Comparison of ENCODE assay signal across 8 cellular contexts in the genomic region with DNA sequence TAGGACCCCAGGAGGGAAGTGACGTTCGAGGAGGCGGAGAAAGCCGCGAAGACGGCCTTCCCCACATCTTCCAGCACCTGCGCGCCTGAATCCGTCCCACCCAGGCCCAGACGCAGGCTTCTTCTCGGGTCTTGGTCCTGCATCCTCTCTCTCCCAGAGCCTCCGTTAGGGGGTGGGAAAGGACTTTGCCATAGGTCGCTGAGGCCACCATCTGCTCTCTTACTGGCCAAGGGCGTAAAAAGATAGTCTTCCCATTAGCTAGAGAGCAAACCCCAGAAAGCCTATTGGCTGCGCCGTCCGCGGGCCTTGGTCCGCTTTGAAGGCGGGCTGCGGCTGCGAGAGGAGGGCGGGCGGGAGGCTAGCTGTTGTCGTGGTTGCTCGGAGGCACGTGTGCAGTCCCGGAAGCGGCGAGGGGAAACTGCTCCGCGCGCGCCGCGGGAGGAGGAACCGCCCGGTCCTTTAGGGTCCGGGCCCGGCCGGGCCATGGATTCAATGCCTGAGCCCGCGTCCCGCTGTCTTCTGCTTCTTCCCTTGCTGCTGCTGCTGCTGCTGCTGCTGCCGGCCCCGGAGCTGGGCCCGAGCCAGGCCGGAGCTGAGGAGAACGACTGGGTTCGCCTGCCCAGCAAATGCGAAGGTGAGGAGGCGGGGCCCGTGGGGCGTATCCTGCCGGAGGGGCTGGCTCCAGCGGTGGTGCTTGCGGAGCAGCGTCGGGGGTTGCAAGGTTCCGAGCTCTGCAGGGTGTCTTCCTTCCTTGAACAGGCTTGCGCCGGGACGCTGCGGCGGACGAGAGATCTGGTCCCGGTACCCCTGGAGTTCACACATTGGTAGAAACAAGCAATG. TPM values are rescaled to one million over a fixed set of nuclear protein-coding genes. Genes with fewer than 3 reads are reported as not detected.
A peak's percentile ranks its signal among the peaks of the same experiment; 100 is the strongest.
DNase-seq lines count a peak whose midpoint lies in the region; ATAC-seq, FAIRE-seq and TF ChIP-seq lines count a peak whose summit lies in the region.

A gene (plus strand): TSS at position 393 of the 840 bp plus-strand sequence. CDS start 91 bp downstream, at position 484.

- H4K8ac ChIP-seq in H1 (ENCODE audit: extremely low read depth, insufficient read depth, low read length), result peak within 1 kb of the TSS; percentile 87; the same call in 1 of the 2 replicates
- peak within 1 kb of the TSS; percentile 80 for H4K8ac ChIP-seq in mesenchymal stem cell (ENCODE audit: low read length)

- H3K14ac ChIP-seq in H1 (ENCODE audit: insufficient read length) (no peak within 1 kb of the TSS), mesenchymal stem cell (ENCODE audit: low read length in 2 of 2) (peak within 1 kb of the TSS in 1 of 2 experiments; percentile 79)

- POLR2A ChIA-PET in H1 (lab: Charles Lee; ENCODE audit: partially characterized antibody), result interaction anchor here (0.5 to 6.7 kb wide), 39 partner anchors 9 to 463 kb away, joined by 3 to 81 read pairs (median 4); a partner anchor contains a TSS

- 0 out of 2 replicates have a peak within 1 kb of the TSS, but pooled peaks have one; percentile 4 for H2AFZ ChIP-seq in H1 (ENCODE audit: low read length)
- H2AFZ ChIP-seq in mesenchymal stem cell (ENCODE audit: low read depth, low read length), result peak within 1 kb of the TSS; percentile 92

- H4K5ac ChIP-seq in H1 (ENCODE audit: insufficient read length, low read depth, low read length), result peak within 1 kb of the TSS; percentile 67

- H3K4me1 ChIP-seq in H1 (replicated peaks in 1 of 4; ENCODE audit: control insufficient read depth in 3 of 4, insufficient read depth in 4 of 4, low read length in 3 of 4) (peaks cover 0 to 10% (median 3%) of the 10 kb centered on the region in 4 experiments; a peak in 4 of 7 replicates), mesenchymal stem cell (ENCODE audit: control insufficient read depth, insufficient read depth, low read depth, low read length) (peaks cover 14% of the 10 kb centered on the region)

- H3K79me2 ChIP-seq in H1 (ENCODE audit: control insufficient read depth in 1 of 2, insufficient read depth in 2 of 2, low read length in 2 of 2), result peaks cover 0 to 40% of the 10 kb centered on the region in 2 experiments; a peak in 3 of 4 replicates

- H3K18ac ChIP-seq in H1 (ENCODE audit: extremely low read depth, low read length) (peak within 1 kb of the TSS; percentile 84), mesenchymal stem cell (ENCODE audit: low read depth in 1 of 2, low read length in 2 of 2) (peak within 1 kb of the TSS; percentile 93 to 98)

- TF ChIP-seq RAD21 in H1 (IDR thresholded peaks at IDR 0.05 in 1 of 2, conservative IDR thresholded peaks at IDR 0.05 in 1 of 2; ENCODE audit: low read depth in 2 of 2, low read length in 2 of 2), result no peak; a peak in 1 of 4 replicates

- H3K23me2 ChIP-seq in H1 (ENCODE audit: low read depth, low read length), result peaks cover 8% of the 10 kb centered on the region

- peak within 1 kb of the TSS; percentile 46 for H4K91ac ChIP-seq in H1 (replicated peaks; ENCODE audit: insufficient read length, low read length)
- peak within 1 kb of the TSS; percentile 77 for H4K91ac ChIP-seq in mesenchymal stem cell (ENCODE audit: low read length)

- H2BK20ac ChIP-seq in H1 (ENCODE audit: low read length), result no peak within 1 kb of the TSS

- TF ChIP-seq CTCF in H1 (IDR thresholded peaks at IDR 0.05; ENCODE audit: control extremely low read depth in 1 of 3, insufficient read depth in 1 of 3, low read depth in 1 of 3, low read length in 3 of 3), result no peak; a peak in 1 of 4 replicates

- H3K56ac ChIP-seq in H1 (replicated peaks; ENCODE audit: insufficient read length, low read depth, low read length), result peak within 1 kb of the TSS; percentile 88

- H3K9ac ChIP-seq in H1 (replicated peaks in 1 of 4; ENCODE audit: extremely low read depth in 1 of 4, low read depth in 3 of 4, low read length in 3 of 4) (peak within 1 kb of the TSS; percentile 73 to 87 (median 82)), mesenchymal stem cell (ENCODE audit: low read length) (peak within 1 kb of the TSS; percentile 95)

- H2BK5ac ChIP-seq in H1 (ENCODE audit: low read depth, low read length), result peak within 1 kb of the TSS; percentile 96
- H2BK5ac ChIP-seq in mesenchymal stem cell (ENCODE audit: low read depth, low read length, poor library complexity, severe bottlenecking), result peak within 1 kb of the TSS; percentile 91

- peak within 1 kb of the TSS; percentile 76 for H3K27ac ChIP-seq in H1 (ENCODE audit: low read depth, low read length)
- peak within 1 kb of the TSS; percentile 91 for H3K27ac ChIP-seq in mesenchymal stem cell (ENCODE audit: low read length, poor library complexity, severe bottlenecking)

- FAIRE-seq in HTR-8/SVneo (lab: Jason Lieb, UNC), result peak; percentile 90
- peak; percentile 70 for FAIRE-seq in H1 (lab: Jason Lieb, UNC)

- H3K4me3 ChIP-seq in H1 (ENCODE audit: extremely low read depth in 1 of 4, insufficient read depth in 2 of 4, low read depth in 3 of 4, low read length in 4 of 4) (peak within 1 kb of the TSS; percentile 61 to 82 (median 75)), mesenchymal stem cell (ENCODE audit: insufficient read depth in 1 of 2, low read depth in 1 of 2, low read length in 2 of 2) (peak within 1 kb of the TSS; percentile 79 to 93)

- H2AK5ac ChIP-seq in H1 (ENCODE audit: low read depth, low read length), result peak within 1 kb of the TSS; percentile 33; the same call in 1 of the 2 replicates
- H2AK5ac ChIP-seq in mesenchymal stem cell (ENCODE audit: low read length, severe bottlenecking), result peak within 1 kb of the TSS; percentile 44

- 0 out of 2 replicates have a peak within 1 kb of the TSS, but pooled peaks have one; percentile 5 for H2BK15ac ChIP-seq in H1 (ENCODE audit: low read length)
- peak within 1 kb of the TSS; percentile 84 for H2BK15ac ChIP-seq in mesenchymal stem cell (ENCODE audit: low read depth, poor library complexity, severe bottlenecking)

- DNase-seq in COLO829 (ENCODE audit: low spot score), result peak; percentile 95
- DNase-seq in HTR-8/SVneo (ENCODE audit: insufficient read length, low spot score), result peak; percentile 96
- DNase-seq in NOMO-1 treated with dmso at 0.1 percent for 144 hours (lab: John Stamatoyannopoulos, UW; ENCODE audit: unreplicated experiment), result peak; percentile 97
- DNase-seq in activated CD8-positive, alpha-beta memory T cell treated with anti-CD3 and anti-CD28 coated beads for 48 hours (ENCODE audit: low read depth in 2 of 3, low spot score in 2 of 3), result peak; percentile 69 to 94 (median 75)
- DNase-seq in H1 (ENCODE audit: low read depth in 1 of 2, low spot score in 2 of 2), result peak; percentile 91 to 95
- peak; percentile 99 for DNase-seq in mesenchymal stem cell
- DNase-seq in stimulated activated CD8-positive, alpha-beta memory T cell treated with anti-CD3 and anti-CD28 coated beads, Interleukin-12 subunit alpha, Interleukin-12 subunit beta, amount 100 ng/mL, for 4 hours (ENCODE audit: low read depth), result peak; percentile 82

- peak within 1 kb of the TSS; percentile 97 for H3K4ac ChIP-seq in H1 (replicated peaks; ENCODE audit: insufficient read length, low read depth, low read length)
- H3K4ac ChIP-seq in mesenchymal stem cell (ENCODE audit: low read depth in 1 of 2, low read length in 2 of 2), result peak within 1 kb of the TSS in 1 of 2 experiments; percentile 93

- peak within 1 kb of the TSS; percentile 26 for H2BK120ac ChIP-seq in H1 (replicated peaks; ENCODE audit: low read depth, low read length)
- peak within 1 kb of the TSS; percentile 89 for H2BK120ac ChIP-seq in mesenchymal stem cell (ENCODE audit: low read depth, low read length)

- H3K9me3 ChIP-seq in H1 (ENCODE audit: insufficient read depth in 2 of 2, low read depth in 1 of 2, low read length in 1 of 2), result no peaks in the 10 kb centered on the region
- H3K9me3 ChIP-seq in mesenchymal stem cell (ENCODE audit: control insufficient read depth, low read length), result no peaks in the 10 kb centered on the region

- peak; percentile 56 to 73 for TF ChIP-seq POLR2A in H1 (IDR thresholded peaks at IDR 0.05; ENCODE audit: control extremely low read depth in 1 of 2, low read depth in 2 of 2, low read length in 2 of 2)

- 1% methylated on average over 34 of the region's 67 CpGs; no CpG with 5 or more reads in 1 of the 2 experiments for WGBS in H1 (ENCODE audit: extremely low coverage in 1 of 2, insufficient coverage in 1 of 2, insufficient read length in 1 of 2, insufficient replicate concordance in 2 of 2, low coverage in 1 of 2, low lambda C conversion rate in 2 of 2, missing lambda C conversion rate in 1 of 2), 2 experiments
- under 1% methylated on average over 64 of the region's 67 CpGs for WGBS in mesenchymal stem cell

- H3K36me3 ChIP-seq in H1 (ENCODE audit: control insufficient read depth in 2 of 4, insufficient read depth in 4 of 4, low read length in 3 of 4), result peaks cover 0 to 12% (median 4%) of the 10 kb centered on the region in 4 experiments; a peak in 7 of 8 replicates
- H3K36me3 ChIP-seq in mesenchymal stem cell (ENCODE audit: control insufficient read depth in 1 of 2, insufficient read depth in 2 of 2, low read depth in 1 of 2, low read length in 2 of 2), result peaks cover 6 to 21% of the 10 kb centered on the region in 2 experiments

- H3K79me1 ChIP-seq in H1 (ENCODE audit: low read depth, low read length) (peaks cover 11% of the 10 kb centered on the region; the same call in 1 of the 2 replicates), mesenchymal stem cell (replicated peaks; ENCODE audit: low read length, poor library complexity, severe bottlenecking) (peaks cover 6% of the 10 kb centered on the region)

- CTCF ChIA-PET in H1 (lab: Charles Lee; ENCODE audit: partially characterized antibody), result interaction anchor here (1.0 to 2.9 kb wide), 8 partner anchors 17 to 84 kb away, joined by 3 to 21 read pairs (median 6); a partner anchor contains a TSS

- no peak for TF ChIP-seq EP300 in H1 (IDR thresholded peaks at IDR 0.05; ENCODE audit: borderline replicate concordance in 1 of 2, low read depth in 2 of 2, low read length in 2 of 2)

- H3K4me2 ChIP-seq in H1 (ENCODE audit: insufficient read depth in 1 of 2, low read depth in 2 of 2, low read length in 2 of 2) (peak within 1 kb of the TSS; percentile 78 to 98), mesenchymal stem cell (ENCODE audit: low read length, poor library complexity, severe bottlenecking) (peak within 1 kb of the TSS; percentile 83)

- H4K20me1 ChIP-seq in H1 (replicated peaks in 1 of 2; ENCODE audit: control insufficient read depth in 1 of 2, insufficient read depth in 2 of 2, low read length in 2 of 2), result peaks cover 0 to 3% of the 10 kb centered on the region in 2 experiments

- H2BK12ac ChIP-seq in H1 (ENCODE audit: low read depth, low read length), result peak within 1 kb of the TSS; percentile 33; the same call in 1 of the 2 replicates
- H2BK12ac ChIP-seq in mesenchymal stem cell (ENCODE audit: low read length in 2 of 2), result peak within 1 kb of the TSS in 1 of 2 experiments; percentile 66

- H3K23ac ChIP-seq in H1 (ENCODE audit: insufficient read length), result no peak within 1 kb of the TSS
- H3K23ac ChIP-seq in mesenchymal stem cell (ENCODE audit: low read length in 2 of 2), result no peak within 1 kb of the TSS

- H3K27me3 ChIP-seq in H1 (replicated peaks in 1 of 4; ENCODE audit: control insufficient read depth in 3 of 4, extremely low read depth in 1 of 4, insufficient read depth in 3 of 4, low read length in 3 of 4) (no peaks in the 10 kb centered on the region), mesenchymal stem cell (ENCODE audit: control insufficient read depth in 1 of 2, insufficient read depth in 1 of 2, low read length in 2 of 2) (no peaks in the 10 kb centered on the region)

- peak; percentile 66 for ATAC-seq in GM21367 (IDR thresholded peaks at IDR 0.05; ENCODE audit: unreplicated experiment)

RNA-seq across cellular contexts. Expression of the gene that starts here (rescaled TPM):
- 64.5 and 67.9 TPM in 2 replicates for total RNA-seq in H1 (2021; fragmentation: NEBNext Ultra II Directional; extraction: Animal tissue kit (Norgen Biotek cat#: 25700))
- 49.6 and 64.1 TPM in 2 replicates for polyA plus RNA-seq in H1 (2011; rRNA removed)
- polyA plus RNA-seq in H1 (2011; cell fraction: cytosol; rRNA removed), result 60.8 TPM
- 51.3 TPM for polyA plus RNA-seq in H1 (2011; cell fraction: nucleus; rRNA removed)
- 61.8 to 73.0 TPM (median 65.9 TPM) in 4 replicates for polyA plus RNA-seq in H1 (2012, experiment 1 of 2)
- polyA plus RNA-seq in H1 (2012, experiment 2 of 2), result 69.9 TPM
- polyA plus RNA-seq in H1 (2013, experiment 1 of 2), result 65.9 TPM
- polyA plus RNA-seq in H1 (2013, experiment 2 of 2), result 80.1 TPM
- polyA minus RNA-seq in H1 (2011; rRNA and poly(A)+ RNA removed), result 26.1 and 34.2 TPM in 2 replicates
- 27.1 TPM for polyA minus RNA-seq in H1 (2011; cell fraction: cytosol; rRNA and poly(A)+ RNA removed)
- polyA minus RNA-seq in H1 (2011; cell fraction: nucleus; rRNA and poly(A)+ RNA removed), result 16.9 TPM
- polyA plus RNA-seq in mesenchymal stem cell (2013, experiment 1 of 2), result 32.7 TPM
- 33.3 TPM for polyA plus RNA-seq in mesenchymal stem cell (2013, experiment 2 of 2)

Comparison
In these comparisons a context has a peak if more than half of its experiments do, and no peak if none do; other contexts are left out.
1. Peak in every context shown above with its lines: DNase-seq, ATAC-seq, H3K4me3 ChIP-seq and H3K27ac ChIP-seq.